In genomic region chr1:145818095-145818494, GRCh38 we compare ENCODE assay signal across 8 cellular contexts. TPM values are rescaled to one million over a fixed set of nuclear protein-coding genes. Genes with fewer than 3 reads are reported as not detected.
DNase-seq lines count a peak whose midpoint lies in the region; ATAC-seq, FAIRE-seq and TF ChIP-seq lines count a peak whose summit lies in the region.
"Not testable (repeated sequence)": the region's sequence is repeated elsewhere in the genome, so short reads cannot be mapped to it uniquely, and the experiment has no call there.

No MANE protein-coding gene starts in this region.

- H3K4me3 ChIP-seq in A549; PC-9; brain microvascular endothelial cell (ENCODE audit: low read depth, low read length); fibroblast of the aortic adventitia (ENCODE audit: low read depth, low read length); osteoblast (ENCODE audit: insufficient read depth, low read length): not testable (repeated sequence)

- not testable (repeated sequence) for H3K27me3 ChIP-seq in PC-9 (ENCODE audit: insufficient read depth, low read depth); brain microvascular endothelial cell (replicated peaks); osteoblast (ENCODE audit: insufficient read depth, low read length)

- CTCF ChIA-PET in A549 (lab: Yijun Ruan, JAX); PC-9 (lab: Charles Lee); activated CD8-positive, alpha-beta memory T cell treated with anti-CD3 and anti-CD28 coated beads, Interleukin-2, amount 10 ng/mL, durations not matched to agents 7 days and 5 days (lab: Charles Lee): not testable (repeated sequence)

- H3K27ac Mint-ChIP-seq in activated CD8-positive, alpha-beta memory T cell treated with anti-CD3 and anti-CD28 coated beads, Interleukin-2, amount 10 ng/mL, durations not matched to agents 7 days and 5 days: not testable (repeated sequence)

- not testable (repeated sequence) for FAIRE-seq in A549 (lab: Jason Lieb, UNC)

- DNase-seq in A549 (ENCODE audit: low read depth in 1 of 2, low spot score in 1 of 2); activated CD8-positive, alpha-beta memory T cell treated with anti-CD3 and anti-CD28 coated beads, Interleukin-2, amount 10 ng/mL, durations not matched to agents 7 days and 5 days; osteoblast (ENCODE audit: insufficient read length, low spot score, missing footprints): not testable (repeated sequence)
- DNase-seq in HS-5 (ENCODE audit: low read depth): peak; percentile 40
- DNase-seq in PC-9: peak; percentile 5 to 53
- peak; percentile 57 for DNase-seq in brain microvascular endothelial cell
- DNase-seq in fibroblast of the aortic adventitia (ENCODE audit: low read depth): peak; percentile 68

- H3K27me3 Mint-ChIP-seq in activated CD8-positive, alpha-beta memory T cell treated with anti-CD3 and anti-CD28 coated beads, Interleukin-2, amount 10 ng/mL, durations not matched to agents 7 days and 5 days: not testable (repeated sequence)

- WGBS in A549 (ENCODE audit: missing lambda C conversion rate): 12% methylated on average over 2 of the region's 6 CpGs

- not testable (repeated sequence) for H4K20me1 ChIP-seq in PC-9 (ENCODE audit: insufficient read depth); osteoblast (ENCODE audit: insufficient read depth, low read length)

- peak overlapping the region; percentile 53; the same call in 2 of the 3 replicates for H3K4me2 ChIP-seq in A549
- H3K4me2 ChIP-seq in PC-9: peak overlapping the region; percentile 54
- H3K4me2 ChIP-seq in osteoblast (ENCODE audit: insufficient read depth, low read length): peak overlapping the region; percentile 34

- H3K79me2 ChIP-seq in PC-9 (ENCODE audit: low read depth) (peaks cover 15% of the 10 kb centered on the region; the same call in 1 of the 2 replicates), osteoblast (ENCODE audit: insufficient read depth, low read length) (peaks cover 18% of the 10 kb centered on the region)

- not testable (repeated sequence) for H3K36me3 ChIP-seq in PC-9 (ENCODE audit: low read depth); brain microvascular endothelial cell (replicated peaks); osteoblast (ENCODE audit: insufficient read depth, low read length)

- not testable (repeated sequence) for H3K4me1 ChIP-seq in A549; PC-9 (replicated peaks; ENCODE audit: insufficient read depth); osteoblast (ENCODE audit: insufficient read depth, low read length)

- H3K9me3 ChIP-seq in A549; PC-9 (ENCODE audit: insufficient read depth, low read depth); osteoblast (ENCODE audit: low read depth, low read length): not testable (repeated sequence)

- not testable (repeated sequence) for H3F3A ChIP-seq in PC-9 (ENCODE audit: insufficient read depth, low read depth)

- POLR2A ChIA-PET in A549 (lab: Yijun Ruan, JAX); PC-9 (lab: Charles Lee; ENCODE audit: unreplicated experiment): not testable (repeated sequence)

- TF ChIP-seq POLR2A in A549 (IDR thresholded peaks at IDR 0.05; ENCODE audit: low read length): not testable (repeated sequence)

- not testable (repeated sequence) for H3K9me3 Mint-ChIP-seq in activated CD8-positive, alpha-beta memory T cell treated with anti-CD3 and anti-CD28 coated beads, Interleukin-2, amount 10 ng/mL, durations not matched to agents 7 days and 5 days (ENCODE audit: low read depth)

- not testable (repeated sequence) for H3K4me3 Mint-ChIP-seq in activated CD8-positive, alpha-beta memory T cell treated with anti-CD3 and anti-CD28 coated beads, Interleukin-2, amount 10 ng/mL, durations not matched to agents 7 days and 5 days

- TF ChIP-seq EP300 in A549 (IDR thresholded peaks at IDR 0.05): not testable (repeated sequence)

- H3K27ac ChIP-seq in A549, brain microvascular endothelial cell: not testable (repeated sequence)
- H3K27ac ChIP-seq in PC-9 (peak overlapping the region; percentile 34; the same call in 1 of the 2 replicates), osteoblast (ENCODE audit: low read depth, low read length) (peak overlapping the region; percentile 34)

- not testable (repeated sequence) for H3K36me3 Mint-ChIP-seq in activated CD8-positive, alpha-beta memory T cell treated with anti-CD3 and anti-CD28 coated beads, Interleukin-2, amount 10 ng/mL, durations not matched to agents 7 days and 5 days

- not testable (repeated sequence) for H3K9me2 ChIP-seq in PC-9 (ENCODE audit: insufficient read depth)

- in situ Hi-C loops in brain microvascular endothelial cell (cut with HindIII; ENCODE audit: low pct_ligation_motif_present, low sequenced_read_pairs): not testable (repeated sequence)

- intact Hi-C loops in PC-9 (cut with micrococcal nuclease; ENCODE audit: unreplicated experiment): not testable (repeated sequence)

- H3K4me1 Mint-ChIP-seq in activated CD8-positive, alpha-beta memory T cell treated with anti-CD3 and anti-CD28 coated beads, Interleukin-2, amount 10 ng/mL, durations not matched to agents 7 days and 5 days: not testable (repeated sequence)

- TF ChIP-seq RAD21 in A549 (conservative IDR thresholded peaks at IDR 0.05 in 1 of 2, IDR thresholded peaks at IDR 0.05 in 1 of 2): not testable (repeated sequence)

- BruUV-seq in PC-9 (replicated peaks; lab: Mats Ljungman, UMichigan): TSS peak; percentile 99

- H2AFZ ChIP-seq in PC-9; osteoblast (ENCODE audit: low read length): not testable (repeated sequence)

- not testable (repeated sequence) for TF ChIP-seq CTCF in A549 (IDR thresholded peaks at IDR 0.05); PC-9 (conservative IDR thresholded peaks at IDR 0.05); brain microvascular endothelial cell (IDR thresholded peaks at IDR 0.05; ENCODE audit: low read depth, low read length, missing control alignments); fibroblast of the aortic adventitia (IDR thresholded peaks at IDR 0.05; ENCODE audit: insufficient read depth, low read length); osteoblast (IDR thresholded peaks at IDR 0.05; ENCODE audit: extremely low read depth, low read depth, low read length)

- ATAC-seq in A549: peak in 1 of 2 experiments; percentile 54; a peak in 3 of 6 replicates
- ATAC-seq in GM18861 (IDR thresholded peaks at IDR 0.05; ENCODE audit: unreplicated experiment): peak; percentile 44
- ATAC-seq in activated CD8-positive, alpha-beta memory T cell treated with anti-CD3 and anti-CD28 coated beads, Interleukin-2, amount 10 ng/mL, durations not matched to agents 7 days and 5 days: peak; percentile 65

RNA-seq across cellular contexts. Expression of gene RNF115, which starts 5.8 kb away (rescaled TPM):
- 18.4 and 18.8 TPM in 2 replicates for polyA plus RNA-seq in A549 (2011; rRNA removed)
- 3.8 and 4.3 TPM in 2 replicates for polyA plus RNA-seq in A549 (2012; cell fraction: cytosol; rRNA removed)
- polyA plus RNA-seq in A549 (2012; cell fraction: nucleus; rRNA removed): 4.0 and 6.1 TPM in 2 replicates
- 8.5 to 9.3 TPM (median 9.2 TPM) in 3 replicates for polyA plus RNA-seq in A549 (2017; fragmentation: RNase III; extraction: RNeasy Plus Mini Kit Qiagen cat#74134 plus additional on column Dnase treatment)
- polyA minus RNA-seq in A549 (2011; rRNA and poly(A)+ RNA removed): 10.3 and 11.9 TPM in 2 replicates
- total RNA-seq in PC-9 (2021): 8.8 and 11.0 TPM in 2 replicates
- total RNA-seq in activated CD8-positive, alpha-beta memory T cell treated with anti-CD3 and anti-CD28 coated beads, Interleukin-2, amount 10 ng/mL, durations not matched to agents 7 days and 5 days: 10 to 100 TPM; 14.6 to 18.0 TPM
- total RNA-seq in fibroblast of the aortic adventitia (ENCODE audit: low replicate concordance): 17.3 and 33.5 TPM in 2 replicates
- total RNA-seq in osteoblast: 23.2 and 25.6 TPM in 2 replicates

RNA-seq across cellular contexts. Expression of gene POLR3C, which starts 5.9 kb away (rescaled TPM):
- polyA plus RNA-seq in A549 (2011; rRNA removed) (58.3 and 65.0 TPM in 2 replicates), A549 (2017; fragmentation: RNase III; extraction: RNeasy Plus Mini Kit Qiagen cat#74134 plus additional on column Dnase treatment) (26.9 to 29.5 TPM (median 28.1 TPM) in 3 replicates)
- polyA plus RNA-seq in A549 (2012; cell fraction: cytosol; rRNA removed): 29.7 and 30.5 TPM in 2 replicates
- 21.2 and 28.0 TPM in 2 replicates for polyA plus RNA-seq in A549 (2012; cell fraction: nucleus; rRNA removed)
- 58.5 and 59.1 TPM in 2 replicates for polyA minus RNA-seq in A549 (2011; rRNA and poly(A)+ RNA removed)
- total RNA-seq in PC-9 (2021) (21.2 and 21.4 TPM in 2 replicates), fibroblast of the aortic adventitia (ENCODE audit: low replicate concordance) (58.6 and 163 TPM in 2 replicates), osteoblast (54.3 and 63.1 TPM in 2 replicates)
- total RNA-seq in activated CD8-positive, alpha-beta memory T cell treated with anti-CD3 and anti-CD28 coated beads, Interleukin-2, amount 10 ng/mL, durations not matched to agents 7 days and 5 days: 10 to 100 TPM; 31.1 to 37.0 TPM

RNA-seq across cellular contexts. Expression of gene NUDT17, which starts 27.3 kb away (rescaled TPM):
- polyA plus RNA-seq in A549 (2011; rRNA removed): 6.7 and 9.0 TPM in 2 replicates
- polyA plus RNA-seq in A549 (2012; cell fraction: cytosol; rRNA removed): 4.6 and 5.1 TPM in 2 replicates
- polyA plus RNA-seq in A549 (2012; cell fraction: nucleus; rRNA removed): 9.4 and 11.2 TPM in 2 replicates
- 4.6 to 5.7 TPM (median 4.9 TPM) in 3 replicates for polyA plus RNA-seq in A549 (2017; fragmentation: RNase III; extraction: RNeasy Plus Mini Kit Qiagen cat#74134 plus additional on column Dnase treatment)
- polyA minus RNA-seq in A549 (2011; rRNA and poly(A)+ RNA removed): 5.2 and 6.7 TPM in 2 replicates
- 1.0 and 1.5 TPM in 2 replicates for total RNA-seq in PC-9 (2021)
- total RNA-seq in activated CD8-positive, alpha-beta memory T cell treated with anti-CD3 and anti-CD28 coated beads, Interleukin-2, amount 10 ng/mL, durations not matched to agents 7 days and 5 days: 1 to 10 TPM; 2.8 to 4.1 TPM
- 5.2 and 8.3 TPM in 2 replicates for total RNA-seq in fibroblast of the aortic adventitia (ENCODE audit: low replicate concordance)
- 1.8 and 4.0 TPM in 2 replicates for total RNA-seq in osteoblast

RNA-seq across cellular contexts. Expression of gene PIAS3, which starts 40.8 kb away (rescaled TPM):
- 15.5 and 25.4 TPM in 2 replicates for polyA plus RNA-seq in A549 (2011; rRNA removed)
- 11.2 and 14.0 TPM in 2 replicates for polyA plus RNA-seq in A549 (2012; cell fraction: cytosol; rRNA removed)
- 29.4 and 40.2 TPM in 2 replicates for polyA plus RNA-seq in A549 (2012; cell fraction: nucleus; rRNA removed)
- polyA plus RNA-seq in A549 (2017; fragmentation: RNase III; extraction: RNeasy Plus Mini Kit Qiagen cat#74134 plus additional on column Dnase treatment): 18.6 to 23.2 TPM (median 22.7 TPM) in 3 replicates
- polyA minus RNA-seq in A549 (2011; rRNA and poly(A)+ RNA removed): 19.2 and 20.9 TPM in 2 replicates
- total RNA-seq in PC-9 (2021): 44.3 and 57.8 TPM in 2 replicates
- 10 to 100 TPM; 20.3 to 23.6 TPM for total RNA-seq in activated CD8-positive, alpha-beta memory T cell treated with anti-CD3 and anti-CD28 coated beads, Interleukin-2, amount 10 ng/mL, durations not matched to agents 7 days and 5 days
- 6.4 and 24.6 TPM in 2 replicates for total RNA-seq in fibroblast of the aortic adventitia (ENCODE audit: low replicate concordance)
- total RNA-seq in osteoblast: 15.2 and 17.4 TPM in 2 replicates
